In genomic region chr7:30010022-30010421, GRCh38 we compare ENCODE assay signal across 8 cellular contexts.
"Had no signal": no experiment of that assay in that cellular context is flagged by ENCODE, and none has a peak within 500 bp of the region (broad histone marks: within the 10 kb centered on the region; RNA-seq: fewer than 3 reads in every experiment).

No MANE protein-coding gene starts in this region.

- H3K4me2 ChIP-seq: KMS-11 had no signal

- H3K27ac ChIP-seq: HL-60, KMS-11 had no signal

- H3K27me3 Mint-ChIP-seq: IgD-negative memory B cell had no signal

- DNase-seq: IMR-90, KBM-7, KG1 had no signal

- H3K9me3 Mint-ChIP-seq: IgD-negative memory B cell had no signal

- H3K27ac Mint-ChIP-seq: IgD-negative memory B cell had no signal

- FAIRE-seq: HepG2, HTR-8/SVneo had no signal

- ATAC-seq: HepG2 had no signal

- H3K9ac ChIP-seq: KMS-11 had no signal

- H3K4me1 Mint-ChIP-seq: IgD-negative memory B cell had no signal

- H3K4me3 Mint-ChIP-seq: IgD-negative memory B cell had no signal
